In genomic region chr14:103872492-103873113, GRCh38 we compare ENCODE assay signal across 1 cellular context.
TF ChIP-seq lines count a peak whose summit lies in the region.

No MANE protein-coding gene starts in this region.

TF ChIP-seq in SK-N-SH treated with all-trans-retinoic acid at 6 μM for 48 hours, 23 proteins besides CTCF, POLR2A, EP300 and RAD21 (continued from another document):
- no peak for TF ChIP-seq TSHZ2 (CRISPR knock-in tag; IDR thresholded peaks at IDR 0.05)
- no peak for TF ChIP-seq GLIS3 (CRISPR knock-in tag; IDR thresholded peaks at IDR 0.05)
- no peak for TF ChIP-seq TCF4 (CRISPR knock-in tag; IDR thresholded peaks at IDR 0.05; ENCODE audit: borderline replicate concordance)
- TF ChIP-seq ZNF8 (CRISPR knock-in tag; IDR thresholded peaks at IDR 0.05): no peak
- no peak for TF ChIP-seq OSR1 (CRISPR knock-in tag; IDR thresholded peaks at IDR 0.05)
- no peak for TF ChIP-seq SNAI2 (CRISPR knock-in tag; IDR thresholded peaks at IDR 0.05)
